Comparison of ENCODE assay signal across 24 cellular contexts in the genomic region with DNA sequence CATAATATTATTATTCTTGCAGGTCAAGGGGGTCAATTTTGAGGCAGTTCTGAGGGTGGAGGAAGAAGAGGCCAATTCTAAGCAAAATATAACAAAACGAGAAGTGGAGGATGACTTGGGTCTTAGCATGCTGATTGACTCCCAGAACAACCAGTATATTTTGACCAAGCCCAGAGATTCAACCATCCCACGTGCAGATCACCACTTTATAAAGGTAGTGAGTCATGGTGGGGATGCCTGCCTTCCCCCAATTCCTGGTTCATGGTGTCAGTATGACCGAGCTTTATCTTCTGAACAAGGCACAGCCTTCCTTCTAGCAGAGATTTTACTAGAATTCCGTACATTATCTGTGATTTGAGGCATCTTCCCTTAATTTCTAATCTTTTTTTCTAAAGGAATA. TPM values are rescaled to one million over a fixed set of nuclear protein-coding genes. Genes with fewer than 3 reads are reported as not detected.
A peak's percentile ranks its signal among the peaks of the same experiment; 100 is the strongest.
DNase-seq lines count a peak whose midpoint lies in the region; ATAC-seq and TF ChIP-seq lines count a peak whose summit lies in the region.
"Had no signal": no experiment of that assay in that cellular context is flagged by ENCODE, and none has a peak within 500 bp of the region (broad histone marks: within the 10 kb centered on the region; RNA-seq: fewer than 3 reads in every experiment).

No MANE protein-coding gene starts in this region.

- H3K27ac ChIP-seq in esophagus muscularis mucosa (replicated peaks in 1 of 4) (no peak overlapping the region), psoas muscle (no peak overlapping the region), vagina (no peak overlapping the region)
- H3K27ac ChIP-seq: dorsolateral prefrontal cortex, sigmoid colon, SJCRH30, upper lobe of left lung had no signal

- peak; percentile 65 to 72 (median 68) for ATAC-seq in psoas muscle
- ATAC-seq: stimulated activated memory B cell treated with anti-CD40 and anti-IgM and Interleukin-4, amounts not matched to agents 10 μg/mL and 1 μg/mL and 100 μg/mL, for 72 hours had no signal

- H3K9me3 ChIP-seq in esophagus muscularis mucosa (no peaks in the 10 kb centered on the region), psoas muscle (no peaks in the 10 kb centered on the region), vagina (no peaks in the 10 kb centered on the region)
- H3K9me3 ChIP-seq: HAP-1, heart right ventricle, sigmoid colon, SJCRH30, upper lobe of left lung had no signal

- H3K27me3 ChIP-seq in esophagus muscularis mucosa: no peaks in the 10 kb centered on the region
- no peaks in the 10 kb centered on the region for H3K27me3 ChIP-seq in psoas muscle (ENCODE audit: insufficient read depth in 3 of 3, low read length in 2 of 3)
- H3K27me3 ChIP-seq in vagina: no peaks in the 10 kb centered on the region
- H3K27me3 ChIP-seq: dorsolateral prefrontal cortex, heart right ventricle, sigmoid colon, SJCRH30, upper lobe of left lung had no signal

- TF ChIP-seq CTCF in esophagus muscularis mucosa (IDR thresholded peaks at IDR 0.05) (no peak), psoas muscle (IDR thresholded peaks at IDR 0.05) (no peak), vagina (IDR thresholded peaks at IDR 0.05) (no peak)

- DNase-seq in ELR (ENCODE audit: low read depth) (peak; percentile 79), LHCN-M2 (ENCODE audit: low read depth) (peak; percentile 38), esophagus muscularis mucosa (ENCODE audit: extremely low spot score) (peak; percentile 31), psoas muscle (no peak), NCI-H187 (lab: John Stamatoyannopoulos, UW) (no peak), erythroblast (lab: John Stamatoyannopoulos, UW) (no peak), vagina (ENCODE audit: extremely low spot score in 2 of 2) (no peak)
- DNase-seq: activated CD4-positive, alpha-beta T cell treated with anti-CD3 and anti-CD28 coated beads for 1 hour; activated gamma-delta T cell; activated naive CD8-positive, alpha-beta T cell treated with anti-CD3 and anti-CD28 coated beads, Interleukin-2, amount 10 ng/mL, durations not matched to agents 7 days and 5 days; heart right ventricle; KBM-7; left cardiac atrium; mesendoderm; NCI-H1417 treated with DMSO at 0.1 percent for 48 hours; NCI-H748 treated with DMSO at 0.1 percent for 48 hours; sigmoid colon; SJCRH30; stimulated activated CD4-positive, alpha-beta T cell treated with anti-CD3 and anti-CD28 coated beads, Interleukin-4, amount 100 ng/mL, for 4 hours; T-helper 1 cell; upper lobe of left lung had no signal

- TF ChIP-seq POLR2A in esophagus muscularis mucosa (IDR thresholded peaks at IDR 0.05; ENCODE audit: low read depth) (no peak), erythroblast (IDR thresholded peaks at IDR 0.05; ENCODE audit: low read length) (no peak), vagina (IDR thresholded peaks at IDR 0.05) (no peak)

- peaks cover 62 to 98% (median 88%) of the 10 kb centered on the region in 4 donors for H3K36me3 ChIP-seq in esophagus muscularis mucosa
- H3K36me3 ChIP-seq in psoas muscle (ENCODE audit: insufficient read depth in 1 of 2, low read depth in 1 of 2): peaks cover 3 to 93% of the 10 kb centered on the region in 2 donors
- peaks cover 0 to 78% of the 10 kb centered on the region in 2 donors for H3K36me3 ChIP-seq in vagina

- 85% methylated on average over 4 of the region's 4 CpGs for WGBS in esophagus muscularis mucosa
- 74 to 93% (median 86%) methylated on average over 4 of the region's 4 CpGs for WGBS in psoas muscle, 3 donors

- peaks cover 20 to 28% (median 26%) of the 10 kb centered on the region in 4 donors for H3K4me1 ChIP-seq in esophagus muscularis mucosa
- H3K4me1 ChIP-seq in psoas muscle: peaks cover 22% of the 10 kb centered on the region
- peaks cover 24% of the 10 kb centered on the region for H3K4me1 ChIP-seq in vagina
- H3K4me1 ChIP-seq: HAP-1, SJCRH30 had no signal

- no peak for TF ChIP-seq EP300 in esophagus muscularis mucosa (IDR thresholded peaks at IDR 0.05)

- H3K4me3 ChIP-seq in esophagus muscularis mucosa (no peak overlapping the region), psoas muscle (no peak overlapping the region), vagina (no peak overlapping the region)
- H3K4me3 ChIP-seq: dorsolateral prefrontal cortex, HAP-1, heart right ventricle, sigmoid colon, SJCRH30, upper lobe of left lung had no signal

- intact Hi-C loops in esophagus muscularis mucosa (cut with DNase I) (no loop called here), psoas muscle (cut with DNase I) (no loop called here), vagina (cut with DNase I) (no loop called here)

RNA-seq across cellular contexts. Expression of a gene that starts 9.4 kb away (rescaled TPM):
- total RNA-seq in LHCN-M2 (2014; rRNA removed) (9.6 and 10.8 TPM in 2 replicates), esophagus muscularis mucosa (10 to 100 TPM; 13.6 to 32.5 (median 24.5) TPM), psoas muscle (10 to 100 TPM; 65.7 to 87.0 (median 77.6) TPM), vagina (13.3 TPM)
- polyA plus RNA-seq in LHCN-M2 (2012): 4.7 TPM
- 100 to 1,000 TPM in 1 of 3 donors, 10 to 100 TPM in 2; 32.4 to 151 (median 57.2) TPM for polyA plus RNA-seq in psoas muscle

RNA-seq across cellular contexts. Expression of a gene that starts 46.6 kb away (rescaled TPM):
- total RNA-seq in LHCN-M2 (2014; rRNA removed): 9.7 and 10.8 TPM in 2 replicates
- 7.2 TPM for polyA plus RNA-seq in LHCN-M2 (2012)
- total RNA-seq in esophagus muscularis mucosa: 10 to 100 TPM in 2 of 4 donors, 1 to 10 TPM in 2; 6.9 to 26.2 (median 11.0) TPM
- total RNA-seq in psoas muscle: 100 to 1,000 TPM; 186 to 776 (median 416) TPM
- 100 to 1,000 TPM; 219 to 326 (median 249) TPM for polyA plus RNA-seq in psoas muscle
- 1.7 TPM for total RNA-seq in vagina

Comparison
In these comparisons a context has a peak if more than half of its experiments do, and no peak if none do; other contexts are left out.
1. DNase-seq: peak in ELR (single experiment), LHCN-M2 (single experiment) and esophagus muscularis mucosa (single experiment); none in psoas muscle (0 of 2), NCI-H187 (0 of 2), erythroblast (0 of 2) and vagina (0 of 2).
2. RNA of a gene that starts 46.6 kb away (total RNA-seq): 186 to 776 TPM in psoas muscle; 6.9 to 26.2 TPM in esophagus muscularis mucosa, 9.7 to 10.8 TPM in LHCN-M2 and 1.7 TPM in vagina (single experiment); every median in the first group is over 4 times any median in the second.